22 cellular contexts compared by ENCODE assay signal in the genomic region with DNA sequence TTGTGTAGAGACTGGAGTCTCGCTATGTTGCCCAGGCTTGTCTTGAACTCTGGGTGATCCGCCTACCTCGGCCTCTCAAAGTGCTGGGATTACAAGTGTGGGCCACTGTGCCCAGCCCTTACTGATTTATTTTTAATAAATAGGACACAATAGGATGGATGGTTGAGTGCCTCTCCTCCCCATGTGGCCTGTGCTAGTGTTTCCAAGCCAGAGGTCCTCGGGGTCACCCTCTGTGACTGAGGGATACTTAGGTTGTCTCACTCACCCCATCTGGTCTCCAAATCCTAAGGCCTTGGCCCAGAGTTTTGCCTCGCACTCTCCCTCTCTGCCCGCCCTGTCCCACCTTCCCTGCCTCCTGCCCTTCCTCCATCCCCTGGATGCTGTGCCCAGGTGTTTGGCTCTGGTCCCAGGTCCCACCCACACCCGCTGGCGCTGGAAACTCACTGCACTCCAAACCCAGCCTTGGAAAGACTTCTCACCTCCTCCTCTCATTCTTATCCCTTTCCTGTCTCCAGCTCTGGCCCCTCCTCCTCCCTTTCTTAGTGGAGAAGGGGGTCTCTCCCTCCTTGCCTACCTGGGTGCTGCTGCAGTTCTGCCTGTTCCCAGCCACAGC. TPM values are rescaled to one million over a fixed set of nuclear protein-coding genes. Genes with fewer than 3 reads are reported as not detected.
DNase-seq lines count a peak whose midpoint lies in the region; FAIRE-seq and TF ChIP-seq lines count a peak whose summit lies in the region.
"Had no signal": no experiment of that assay in that cellular context is flagged by ENCODE, and none has a peak within 500 bp of the region (broad histone marks: within the 10 kb centered on the region; RNA-seq: fewer than 3 reads in every experiment).

No MANE protein-coding gene starts in this region.

- FAIRE-seq in kidney (lab: Jason Lieb, UNC): no peak
- FAIRE-seq: GM12892, GM18507 had no signal

- no peaks in the 10 kb centered on the region for H3K4me1 Mint-ChIP-seq in activated naive CD4-positive, alpha-beta T cell treated with anti-CD3 and anti-CD28 coated beads for 36 hours (ENCODE audit: low read depth)

- H3K27me3 Mint-ChIP-seq in activated naive CD4-positive, alpha-beta T cell treated with anti-CD3 and anti-CD28 coated beads for 36 hours (ENCODE audit: low read depth): peaks cover 17% of the 10 kb centered on the region

- no peak for TF ChIP-seq RAD21 in Ishikawa (IDR thresholded peaks at IDR 0.05; ENCODE audit: low read depth)

- H3K27me3 ChIP-seq in spleen (replicated peaks in 1 of 7) (peaks cover 0 to 56% (median 18%) of the 10 kb centered on the region in 7 donors), A673 (replicated peaks; ENCODE audit: insufficient read depth, low read depth, low read length, poor library complexity) (peaks cover 16% of the 10 kb centered on the region)

- no peaks in the 10 kb centered on the region for H3K36me3 Mint-ChIP-seq in activated naive CD4-positive, alpha-beta T cell treated with anti-CD3 and anti-CD28 coated beads for 36 hours (ENCODE audit: low read depth)
- H3K36me3 Mint-ChIP-seq: CD8-positive, alpha-beta T cell had no signal

- no peak for TF ChIP-seq CTCF in kidney (IDR thresholded peaks at IDR 0.05; ENCODE audit: borderline replicate concordance, extremely low read depth, insufficient read depth)
- no peak for TF ChIP-seq CTCF in spleen (IDR thresholded peaks at IDR 0.05 in 8 of 11, conservative IDR thresholded peaks at IDR 0.05 in 3 of 11)
- no peak for TF ChIP-seq CTCF in A673 (conservative IDR thresholded peaks at IDR 0.05; ENCODE audit: low read depth, low read length)
- TF ChIP-seq CTCF in foreskin fibroblast (IDR thresholded peaks at IDR 0.05; ENCODE audit: low read depth, low read length): no peak

- peak; percentile 1 for DNase-seq in activated naive CD4-positive, alpha-beta T cell treated with anti-CD3 and anti-CD28 coated beads, Interleukin-2, amount 50 U/mL, for 16 hours
- no peak for DNase-seq in activated naive CD4-positive, alpha-beta T cell treated with anti-CD3 and anti-CD28 coated beads for 36 hours
- DNase-seq in kidney: peak; percentile 33
- DNase-seq in spleen: peak; percentile 29
- DNase-seq in A673 (ENCODE audit: low spot score): no peak
- DNase-seq in foreskin fibroblast: no peak
- no peak for DNase-seq in stimulated activated CD4-positive, alpha-beta T cell treated with anti-CD3 and anti-CD28 coated beads, Interleukin-1b, Interleukin-23, amount 100 ng/mL, for 48 hours
- DNase-seq: CD8-positive, alpha-beta T cell; DMS53; HFFc6; NCI-H1417; NCI-H187 treated with DMSO at 0.1 percent for 48 hours; NCI-H446 treated with DMSO at 0.1 percent for 48 hours; NCI-H774 had no signal

- H3K27ac Mint-ChIP-seq in activated naive CD4-positive, alpha-beta T cell treated with anti-CD3 and anti-CD28 coated beads for 36 hours: no peak overlapping the region
- H3K27ac Mint-ChIP-seq: CD8-positive, alpha-beta T cell; HFFc6 had no signal

- no peak overlapping the region for H3K4me3 Mint-ChIP-seq in activated naive CD4-positive, alpha-beta T cell treated with anti-CD3 and anti-CD28 coated beads for 36 hours
- H3K4me3 Mint-ChIP-seq: CD8-positive, alpha-beta T cell; HFFc6 had no signal

- WGBS in spleen, 5 donors: 70 to 83% (median 74%) methylated on average over 8 of the region's 8 CpGs

- intact Hi-C loops in activated naive CD4-positive, alpha-beta T cell treated with anti-CD3 and anti-CD28 coated beads for 36 hours (cut with micrococcal nuclease): no loop called here
- intact Hi-C loops in kidney (cut with DNase I): no loop called here
- intact Hi-C loops in spleen (cut with DNase I; ENCODE audit: low total_unique reads): no loop called here
- intact Hi-C loops in A673 (cut with micrococcal nuclease; ENCODE audit: unreplicated experiment): no loop called here

- CTCF ChIA-PET in activated naive CD4-positive, alpha-beta T cell treated with anti-CD3 and anti-CD28 coated beads for 36 hours (lab: Charles Lee): no interaction called here
- CTCF ChIA-PET in A673 (lab: Charles Lee): no interaction called here

- BruUV-seq in A673 (replicated peaks; lab: Mats Ljungman, UMichigan): no TSS peak

- TF ChIP-seq POLR2A in spleen (IDR thresholded peaks at IDR 0.05): no peak

- H3K27ac ChIP-seq in kidney (ENCODE audit: low read depth in 2 of 2, low read length in 2 of 2): no peak overlapping the region
- no peak overlapping the region for H3K27ac ChIP-seq in spleen
- no peak overlapping the region for H3K27ac ChIP-seq in A673 (ENCODE audit: low read depth, low read length, poor library complexity, severe bottlenecking)
- H3K27ac ChIP-seq: BLaER1 treated with 17β-estradiol and CSF1 and Interleukin-3, amounts not matched to agents 10 nM and 100 nM had no signal

- no peak overlapping the region for H3K9ac ChIP-seq in kidney (ENCODE audit: low read length in 2 of 2)
- H3K9ac ChIP-seq: BLaER1 treated with 17β-estradiol and CSF1 and Interleukin-3, amounts not matched to agents 10 nM and 100 nM had no signal

- no peaks in the 10 kb centered on the region for H3K36me3 ChIP-seq in kidney (ENCODE audit: control insufficient read depth in 1 of 2, insufficient read depth in 2 of 2, low read length in 2 of 2)
- no peaks in the 10 kb centered on the region for H3K36me3 ChIP-seq in spleen
- H3K36me3 ChIP-seq in A673 (ENCODE audit: insufficient read depth, low read length, poor library complexity, severe bottlenecking): no peaks in the 10 kb centered on the region
- H3K36me3 ChIP-seq: BLaER1 treated with 17β-estradiol and CSF1 and Interleukin-3, amounts not matched to agents 10 nM and 100 nM had no signal

- no peaks in the 10 kb centered on the region for H3K9me3 Mint-ChIP-seq in activated naive CD4-positive, alpha-beta T cell treated with anti-CD3 and anti-CD28 coated beads for 36 hours
- H3K9me3 Mint-ChIP-seq: CD8-positive, alpha-beta T cell; HFFc6 had no signal

- H3K4me1 ChIP-seq in kidney (ENCODE audit: control insufficient read depth in 1 of 2, insufficient read depth in 1 of 2, low read depth in 1 of 2, low read length in 2 of 2) (no peaks in the 10 kb centered on the region), spleen (peaks cover under 1 to 8% (median 4%) of the 10 kb centered on the region in 6 donors), A673 (ENCODE audit: insufficient read depth, low read length, poor library complexity, severe bottlenecking) (no peaks in the 10 kb centered on the region)

- no peak overlapping the region for H3K4me3 ChIP-seq in kidney (ENCODE audit: low read length in 2 of 2)
- H3K4me3 ChIP-seq in spleen: no peak overlapping the region
- no peak overlapping the region for H3K4me3 ChIP-seq in A673 (ENCODE audit: low read depth, low read length, poor library complexity, severe bottlenecking)
- no peak overlapping the region for H3K4me3 ChIP-seq in foreskin fibroblast (ENCODE audit: low read depth in 1 of 2, low read length in 2 of 2)
- H3K4me3 ChIP-seq: BLaER1 treated with 17β-estradiol and CSF1 and Interleukin-3, amounts not matched to agents 10 nM and 100 nM had no signal

- POLR2A ChIA-PET in A673 (lab: Charles Lee; ENCODE audit: low non-redundant PET): no interaction called here

- H3K9me3 ChIP-seq in kidney (ENCODE audit: control insufficient read depth in 1 of 2, low read length in 2 of 2) (no peaks in the 10 kb centered on the region), spleen (no peaks in the 10 kb centered on the region), A673 (ENCODE audit: low read depth, low read length, poor library complexity, severe bottlenecking) (no peaks in the 10 kb centered on the region)
- H3K9me3 ChIP-seq: BLaER1 treated with 17β-estradiol and CSF1 and Interleukin-3, amounts not matched to agents 10 nM and 100 nM had no signal

- TF ChIP-seq EP300 in Ishikawa (IDR thresholded peaks at IDR 0.05; ENCODE audit: borderline replicate concordance): no peak

TF ChIP-seq in Ishikawa, 13 proteins besides CTCF, POLR2A, EP300 and RAD21 (continues in another document):
- TF ChIP-seq, protein P1, sequence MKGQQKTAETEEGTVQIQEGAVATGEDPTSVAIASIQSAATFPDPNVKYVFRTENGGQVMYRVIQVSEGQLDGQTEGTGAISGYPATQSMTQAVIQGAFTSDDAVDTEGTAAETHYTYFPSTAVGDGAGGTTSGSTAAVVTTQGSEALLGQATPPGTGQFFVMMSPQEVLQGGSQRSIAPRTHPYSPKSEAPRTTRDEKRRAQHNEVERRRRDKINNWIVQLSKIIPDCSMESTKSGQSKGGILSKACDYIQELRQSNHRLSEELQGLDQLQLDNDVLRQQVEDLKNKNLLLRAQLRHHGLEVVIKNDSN (IDR thresholded peaks at IDR 0.05): no peak
- TF ChIP-seq TAF1 (IDR thresholded peaks at IDR 0.05; ENCODE audit: low read depth) (no peak), TEAD4 (IDR thresholded peaks at IDR 0.05) (no peak), FOXM1 (IDR thresholded peaks at IDR 0.05; ENCODE audit: borderline replicate concordance, low read depth) (no peak), NFIC (IDR thresholded peaks at IDR 0.05) (peak; percentile 73; the same call in 1 of the 2 replicates)

RNA-seq across cellular contexts. Expression of a gene that starts 4.7 kb away (rescaled TPM):
- under 1 TPM in 1 of 2 experiments, not detected in 1; 0.12 TPM for total RNA-seq in activated naive CD4-positive, alpha-beta T cell treated with anti-CD3 and anti-CD28 coated beads for 36 hours
- total RNA-seq in kidney (6.7 TPM), spleen (10 to 100 TPM in 2 of 7 donors, under 1 TPM in 3, not detected in 2; 0.17 to 23.1 (median 0.34) TPM), A673 (2021) (0.19 and 0.52 TPM in 2 replicates)
- polyA plus RNA-seq in kidney (ENCODE audit: insufficient read depth, low read depth, low replicate concordance) (8.5 TPM), spleen (1 to 10 TPM in 1 of 3 donors, under 1 TPM in 2; 0.10 to 1.6 (median 0.30) TPM)
- total RNA-seq: CD8-positive, alpha-beta T cell; H4; HFFc6; HT-29; M059J; RPMI7951 had no signal

RNA-seq across cellular contexts. Expression of a gene that starts 27.8 kb away (rescaled TPM):
- total RNA-seq in activated naive CD4-positive, alpha-beta T cell treated with anti-CD3 and anti-CD28 coated beads for 36 hours: not detected
- not detected for total RNA-seq in kidney
- polyA plus RNA-seq in kidney (ENCODE audit: insufficient read depth, low read depth, low replicate concordance): not detected
- total RNA-seq in spleen: under 1 TPM in 1 of 7 donors, not detected in 6; 0.13 TPM
- under 1 TPM in 1 of 3 donors, not detected in 2; 0.04 TPM for polyA plus RNA-seq in spleen
- not detected in 2 replicates for total RNA-seq in A673 (2021)
- total RNA-seq: CD8-positive, alpha-beta T cell; H4; HFFc6; HT-29; M059J; RPMI7951 had no signal

RNA-seq across cellular contexts. Expression of a gene that starts 33.6 kb away (rescaled TPM):
- total RNA-seq in activated naive CD4-positive, alpha-beta T cell treated with anti-CD3 and anti-CD28 coated beads for 36 hours: not detected
- total RNA-seq in kidney (not detected), spleen (under 1 TPM in 1 of 7 donors, not detected in 6; 0.32 TPM), A673 (2021) (not detected in 2 replicates)
- polyA plus RNA-seq in kidney (ENCODE audit: insufficient read depth, low read depth, low replicate concordance) (not detected), spleen (not detected)
- total RNA-seq: CD8-positive, alpha-beta T cell; H4; HFFc6; HT-29; M059J; RPMI7951 had no signal

RNA-seq across cellular contexts. Expression of a gene that starts 36.4 kb away (rescaled TPM):
- not detected for total RNA-seq in activated naive CD4-positive, alpha-beta T cell treated with anti-CD3 and anti-CD28 coated beads for 36 hours
- total RNA-seq in kidney (0.09 TPM), spleen (not detected), A673 (2021) (not detected in 2 replicates)
- polyA plus RNA-seq in kidney (ENCODE audit: insufficient read depth, low read depth, low replicate concordance) (0.49 TPM), spleen (not detected)
- total RNA-seq: CD8-positive, alpha-beta T cell; H4; HFFc6; HT-29; M059J; RPMI7951 had no signal

RNA-seq across cellular contexts. Expression of a gene that starts 47.1 kb away (rescaled TPM):
- total RNA-seq in activated naive CD4-positive, alpha-beta T cell treated with anti-CD3 and anti-CD28 coated beads for 36 hours: not detected
- total RNA-seq in kidney (not detected), spleen (not detected), A673 (2021) (not detected in 2 replicates)
- polyA plus RNA-seq in kidney (ENCODE audit: insufficient read depth, low read depth, low replicate concordance) (not detected), spleen (under 1 TPM in 1 of 3 donors, not detected in 2; 0.06 TPM)
- total RNA-seq: CD8-positive, alpha-beta T cell; H4; HFFc6; HT-29; M059J; RPMI7951 had no signal

Comparison
In these comparisons a context has a peak if more than half of its experiments do, and no peak if none do; other contexts are left out.
1. DNase-seq: peak in activated naive CD4-positive, alpha-beta T cell treated with anti-CD3 and anti-CD28 coated beads, Interleukin-2, amount 50 U/mL, for 16 hours (single experiment), kidney (single experiment) and spleen (single experiment); none in activated naive CD4-positive, alpha-beta T cell treated with anti-CD3 and anti-CD28 coated beads for 36 hours (single experiment), A673 (single experiment), foreskin fibroblast (0 of 2) and stimulated activated CD4-positive, alpha-beta T cell treated with anti-CD3 and anti-CD28 coated beads, Interleukin-1b, Interleukin-23, amount 100 ng/mL, for 48 hours (single experiment).